In genomic region chr12:56256326-56256960, GRCh38 we compare ENCODE assay signal across 1 cellular context.
TF ChIP-seq lines count a peak whose summit lies in the region.

No MANE protein-coding gene starts in this region.

TF ChIP-seq in SK-N-SH treated with all-trans-retinoic acid at 6 μM for 48 hours, 23 proteins besides CTCF, POLR2A, EP300 and RAD21:
- no peak for TF ChIP-seq RARB (CRISPR knock-in tag; IDR thresholded peaks at IDR 0.05)
- TF ChIP-seq PATZ1 (CRISPR knock-in tag; IDR thresholded peaks at IDR 0.05; ENCODE audit: borderline replicate concordance) = peak; percentile 95; the same call in 1 of the 2 replicates
